Comparison of ENCODE assay signal across 8 cellular contexts in genomic region chr14:69354383-69355154, GRCh38.
A peak's percentile ranks its signal among the peaks of the same experiment; 100 is the strongest.
DNase-seq lines count a peak whose midpoint lies in the region; ATAC-seq lines count a peak whose summit lies in the region.

No MANE protein-coding gene starts in this region.

- H3K27me3 Mint-ChIP-seq in central memory CD8-positive, alpha-beta T cell = peaks cover 26% of the 10 kb centered on the region

- ATAC-seq in GM18909 (IDR thresholded peaks at IDR 0.05; ENCODE audit: poor library complexity, unreplicated experiment) (peak; percentile 93), HG02938 (IDR thresholded peaks at IDR 0.05; ENCODE audit: unreplicated experiment) (peak; percentile 87)
- peak; percentile 74 for ATAC-seq in central memory CD8-positive, alpha-beta T cell (replicated peaks; ENCODE audit: extremely low read depth, poor library complexity, severe bottlenecking)

- no peaks in the 10 kb centered on the region for H3K9me3 Mint-ChIP-seq in central memory CD8-positive, alpha-beta T cell

- DNase-seq in T-helper 2 cell (peak in 3 of 5 experiments; percentile 25 to 84 (median 49)), kidney glomerular epithelial cell (lab: John Stamatoyannopoulos, UW) (no peak), cerebellar cortex (ENCODE audit: low spot score) (no peak), AG20443 (ENCODE audit: low spot score) (no peak)
- DNase-seq in central memory CD8-positive, alpha-beta T cell (ENCODE audit: low spot score in 2 of 2) = no peak
- peak; percentile 48 for DNase-seq in stimulated activated CD4-positive, alpha-beta T cell treated with anti-CD3 and anti-CD28 coated beads, Interleukin-2, amount 100 ng/mL, for 4 hours (ENCODE audit: low read depth)

- peak overlapping the region; percentile 50 for H3K4me3 Mint-ChIP-seq in central memory CD8-positive, alpha-beta T cell

- H3K4me1 Mint-ChIP-seq in central memory CD8-positive, alpha-beta T cell = peaks cover 16% of the 10 kb centered on the region

- peak overlapping the region; percentile 82 for H3K27ac Mint-ChIP-seq in central memory CD8-positive, alpha-beta T cell (ENCODE audit: low read depth)

- H3K36me3 Mint-ChIP-seq in central memory CD8-positive, alpha-beta T cell (ENCODE audit: insufficient read depth) = no peaks in the 10 kb centered on the region

Comparison
In these comparisons a context has a peak if more than half of its experiments do, and no peak if none do; other contexts are left out.
1. DNase-seq: peak in T-helper 2 cell (3 of 5) and stimulated activated CD4-positive, alpha-beta T cell treated with anti-CD3 and anti-CD28 coated beads, Interleukin-2, amount 100 ng/mL, for 4 hours (single experiment); none in central memory CD8-positive, alpha-beta T cell (0 of 2), kidney glomerular epithelial cell (single experiment), cerebellar cortex (single experiment) and AG20443 (single experiment).
2. Peak in every context shown above with its lines, with median percentiles within 50 percentile points of each other: ATAC-seq.